Comparison of ENCODE assay signal across 11 cellular contexts in genomic region chr19:40721140-40721486, GRCh38. TPM values are rescaled to one million over a fixed set of nuclear protein-coding genes. Genes with fewer than 3 reads are reported as not detected.
DNase-seq lines count a peak whose midpoint lies in the region; ATAC-seq and TF ChIP-seq lines count a peak whose summit lies in the region.
"Had no signal": no experiment of that assay in that cellular context is flagged by ENCODE, and none has a peak within 500 bp of the region (broad histone marks: within the 10 kb centered on the region; RNA-seq: fewer than 3 reads in every experiment).

No MANE protein-coding gene starts in this region.

- H3K36me3 Mint-ChIP-seq in osteocyte (ENCODE audit: unreplicated experiment) (peaks cover 17% of the 10 kb centered on the region), H9 (ENCODE audit: insufficient read depth in 1 of 3, low read depth in 3 of 3) (peaks cover 17 to 42% (median 24%) of the 10 kb centered on the region in 3 experiments)

- H3K9ac ChIP-seq in H9 (ENCODE audit: extremely low read depth, insufficient read length, low read length) = no peak overlapping the region

- H3K56ac ChIP-seq in H9 (ENCODE audit: insufficient read length, low read depth, low read length) = no peak overlapping the region

- peaks cover 16 to 65% (median 55%) of the 10 kb centered on the region in 9 donors for H3K4me1 ChIP-seq in heart right ventricle
- no peaks in the 10 kb centered on the region for H3K4me1 ChIP-seq in H9 (ENCODE audit: insufficient read depth, low read length)

- H3K4me2 ChIP-seq in H9 (ENCODE audit: insufficient read depth, insufficient read length, low read length) = no peak overlapping the region

- 83 to 88% methylated on average over 6 of the region's 6 CpGs for WGBS in heart right ventricle, 2 donors
- WGBS in H9 (ENCODE audit: extremely low coverage, insufficient read length, low lambda C conversion rate) = no CpG with 5 or more reads among the region's 6 CpGs

- no peak overlapping the region for H4K8ac ChIP-seq in H9 (replicated peaks; ENCODE audit: insufficient read length, low read depth, low read length)

- H3K79me1 ChIP-seq in H9 (ENCODE audit: insufficient read depth, low read depth, low read length, poor library complexity, severe bottlenecking) = no peaks in the 10 kb centered on the region

- H2BK120ac ChIP-seq in H9 (ENCODE audit: low read depth, low read length, poor library complexity, severe bottlenecking) = no peak overlapping the region

- H3K36me3 ChIP-seq in heart right ventricle = peaks cover 0 to 43% (median 13%) of the 10 kb centered on the region in 9 donors

- no peak overlapping the region for H3T11ph ChIP-seq in H9 (ENCODE audit: low read length)

- H3K4me3 ChIP-seq in heart right ventricle = peak overlapping the region in 8 of 10 donors; percentile 30 to 89 (median 80)
- peak overlapping the region; percentile 91 for H3K4me3 ChIP-seq in fibroblast of mammary gland (ENCODE audit: control insufficient read depth, low read depth, low read length)

- no peak overlapping the region for H2BK20ac ChIP-seq in H9 (ENCODE audit: low read depth, low read length, poor library complexity, severe bottlenecking)

- no peak overlapping the region for H2AFZ ChIP-seq in H9 (ENCODE audit: low read length)

- no peak overlapping the region for H3K23ac ChIP-seq in H9 (ENCODE audit: insufficient read length, low read depth, low read length)

- H2AK5ac ChIP-seq in H9 (ENCODE audit: insufficient read length, low read length) = no peak overlapping the region

- H3K27me3 Mint-ChIP-seq in osteocyte (ENCODE audit: unreplicated experiment) (no peaks in the 10 kb centered on the region), H9 (ENCODE audit: low read depth) (no peaks in the 10 kb centered on the region)
- H3K27me3 Mint-ChIP-seq: activated CD4-positive, alpha-beta T cell treated with anti-CD3 and anti-CD28 coated beads, Interleukin-2, amount 10 ng/mL, durations not matched to agents 7 days and 5 days had no signal

- no peak overlapping the region for H2BK5ac ChIP-seq in H9 (ENCODE audit: insufficient read length, low read length)

- ATAC-seq in heart right ventricle = no peak

- H3K4me3 Mint-ChIP-seq in osteocyte (ENCODE audit: unreplicated experiment) (no peak overlapping the region), H9 (no peak overlapping the region; a peak in 1 of 5 replicates)
- H3K4me3 Mint-ChIP-seq: activated CD4-positive, alpha-beta T cell treated with anti-CD3 and anti-CD28 coated beads, Interleukin-2, amount 10 ng/mL, durations not matched to agents 7 days and 5 days had no signal

- H4K20me1 ChIP-seq in H9 (ENCODE audit: control insufficient read depth, insufficient read depth, insufficient read length) = no peaks in the 10 kb centered on the region

- no peaks in the 10 kb centered on the region; the same call in 1 of the 2 replicates for H3K79me2 ChIP-seq in H9 (ENCODE audit: insufficient read depth, low read length)

- H3K4me1 Mint-ChIP-seq in osteocyte (ENCODE audit: unreplicated experiment) (peaks cover 44% of the 10 kb centered on the region), H9 (peaks cover 13 to 27% of the 10 kb centered on the region in 2 experiments)

- no peak overlapping the region for H2BK15ac ChIP-seq in H9 (ENCODE audit: low read depth, low read length)

- H3K9me3 ChIP-seq in heart right ventricle = no peaks in the 10 kb centered on the region
- H3K9me3 ChIP-seq in H9 (ENCODE audit: control insufficient read depth, low read depth, low read length) = no peaks in the 10 kb centered on the region

- peak overlapping the region; percentile 74 for H3K27ac Mint-ChIP-seq in osteocyte (ENCODE audit: unreplicated experiment)
- H3K27ac Mint-ChIP-seq in H9 = peak overlapping the region in 1 of 3 experiments; percentile 39; a peak in 1 of 7 replicates

- no peak overlapping the region for H3K4ac ChIP-seq in H9 (ENCODE audit: low read depth, low read length)

- H3K9me3 Mint-ChIP-seq in osteocyte (ENCODE audit: unreplicated experiment) = no peaks in the 10 kb centered on the region
- peaks cover 0 to 3% of the 10 kb centered on the region in 2 experiments; a peak in 2 of 5 replicates for H3K9me3 Mint-ChIP-seq in H9
- H3K9me3 Mint-ChIP-seq: activated CD4-positive, alpha-beta T cell treated with anti-CD3 and anti-CD28 coated beads, Interleukin-2, amount 10 ng/mL, durations not matched to agents 7 days and 5 days had no signal

- DNase-seq in heart right ventricle (no peak), cardiac septum (ENCODE audit: low spot score) (no peak), fibroblast of mammary gland (ENCODE audit: low read depth) (peak; percentile 13), osteocyte (ENCODE audit: extremely low spot score, unreplicated experiment) (no peak), NCI-H526 treated with DMSO at 0.1 percent for 48 hours (lab: John Stamatoyannopoulos, UW) (no peak), ureter (ENCODE audit: low spot score) (no peak), H9 (no peak)
- DNase-seq in activated CD8-positive, alpha-beta memory T cell treated with anti-CD3 and anti-CD28 coated beads, Interleukin-2, amount 50 U/mL, for 4 hours = no peak
- DNase-seq: activated CD4-positive, alpha-beta T cell treated with anti-CD3 and anti-CD28 coated beads, Interleukin-2, amount 10 ng/mL, durations not matched to agents 7 days and 5 days; NCI-H1417 treated with DMSO at 0.1 percent for 48 hours had no signal

- no peak overlapping the region for H3K18ac ChIP-seq in H9 (ENCODE audit: insufficient read length, low read depth, low read length)

- intact Hi-C loops in heart right ventricle (cut with DNase I) = no loop called here
- intact Hi-C loops in cardiac septum (cut with DNase I) = no loop called here

- TF ChIP-seq CTCF in heart right ventricle (IDR thresholded peaks at IDR 0.05) = no peak
- no peak for TF ChIP-seq CTCF in fibroblast of mammary gland (conservative IDR thresholded peaks at IDR 0.05; ENCODE audit: control insufficient read depth, insufficient read depth, low read depth, low read length)
- TF ChIP-seq CTCF in osteocyte (IDR thresholded peaks at IDR 0.05) = no peak
- no peak for TF ChIP-seq CTCF in H9 (conservative IDR thresholded peaks at IDR 0.05)

- no peak overlapping the region for H4K5ac ChIP-seq in H9 (ENCODE audit: insufficient read length, low read depth, low read length)

- H4K91ac ChIP-seq in H9 (ENCODE audit: insufficient read length, low read depth, low read length) = no peak overlapping the region

- H3K27ac ChIP-seq in heart right ventricle (peak overlapping the region; percentile 59 to 98 (median 96)), H9 (ENCODE audit: insufficient read length, low read depth, low read length) (no peak overlapping the region)
- H3K27ac ChIP-seq: C4-2B had no signal

- H3K27me3 ChIP-seq in heart right ventricle (no peaks in the 10 kb centered on the region), H9 (ENCODE audit: insufficient read depth, low read length) (no peaks in the 10 kb centered on the region)

- peaks cover 21% of the 10 kb centered on the region for H3K23me2 ChIP-seq in H9 (ENCODE audit: insufficient read length, low read depth, low read length, poor library complexity, severe bottlenecking)

- no peak overlapping the region for H3K14ac ChIP-seq in H9 (ENCODE audit: insufficient read depth, low read length)

- no peak overlapping the region for H2BK12ac ChIP-seq in H9 (ENCODE audit: insufficient read length, low read depth, low read length)

RNA-seq across cellular contexts. Expression of gene ITPKC, which starts 4.2 kb away (rescaled TPM):
- total RNA-seq in heart right ventricle = 10 to 100 TPM in 3 of 10 donors, 1 to 10 TPM in 7; 6.2 to 15.3 (median 9.1) TPM
- 10 to 100 TPM; 16.8 to 17.3 TPM for polyA plus RNA-seq in heart right ventricle
- total RNA-seq in cardiac septum = 10.0 TPM
- 10.9 and 12.0 TPM in 2 replicates for total RNA-seq in osteocyte
- 35.0 TPM for total RNA-seq in ureter
- 11.2 and 11.8 TPM in 2 replicates for total RNA-seq in H9 (2021)

RNA-seq across cellular contexts. Expression of gene COQ8B, which starts 4.4 kb away (rescaled TPM):
- total RNA-seq in heart right ventricle = 10 to 100 TPM; 17.9 to 34.3 (median 27.3) TPM
- 10 to 100 TPM; 26.3 to 34.4 TPM for polyA plus RNA-seq in heart right ventricle
- 18.1 TPM for total RNA-seq in cardiac septum
- 33.8 and 42.0 TPM in 2 replicates for total RNA-seq in osteocyte
- total RNA-seq in ureter = 35.0 TPM
- total RNA-seq in H9 (2021) = 40.5 and 42.0 TPM in 2 replicates

RNA-seq across cellular contexts. Expression of gene ACTMAP, which starts 29.2 kb away (rescaled TPM):
- total RNA-seq in heart right ventricle (10 to 100 TPM in 2 of 10 donors, 1 to 10 TPM in 8; 5.3 to 11.4 (median 8.4) TPM), cardiac septum (9.2 TPM), osteocyte (14.6 and 17.0 TPM in 2 replicates), ureter (11.3 TPM), H9 (2021) (27.7 and 31.5 TPM in 2 replicates)
- polyA plus RNA-seq in heart right ventricle = 10 to 100 TPM in 1 of 2 donors, 1 to 10 TPM in 1; 3.6 to 12.8 TPM

RNA-seq across cellular contexts. Expression of gene SNRPA, which starts 29.9 kb away (rescaled TPM):
- total RNA-seq in heart right ventricle = 10 to 100 TPM; 24.0 to 40.6 (median 34.4) TPM
- 10 to 100 TPM; 35.3 to 36.7 TPM for polyA plus RNA-seq in heart right ventricle
- total RNA-seq in cardiac septum = 32.9 TPM
- 48.0 and 53.2 TPM in 2 replicates for total RNA-seq in osteocyte
- 74.0 TPM for total RNA-seq in ureter
- total RNA-seq in H9 (2021) = 199 and 225 TPM in 2 replicates

RNA-seq across cellular contexts. Expression of gene NUMBL, which starts 30.7 kb away (rescaled TPM):
- 10 to 100 TPM in 5 of 10 donors, 1 to 10 TPM in 5; 7.1 to 15.3 (median 10.0) TPM for total RNA-seq in heart right ventricle
- polyA plus RNA-seq in heart right ventricle = 10 to 100 TPM; 11.2 to 14.0 TPM
- 20.7 TPM for total RNA-seq in cardiac septum
- total RNA-seq in osteocyte = 63.2 and 67.1 TPM in 2 replicates
- 30.3 TPM for total RNA-seq in ureter
- total RNA-seq in H9 (2021) = 32.6 and 34.5 TPM in 2 replicates
